Comparison of ENCODE assay signal across 11 cellular contexts in the genomic region with DNA sequence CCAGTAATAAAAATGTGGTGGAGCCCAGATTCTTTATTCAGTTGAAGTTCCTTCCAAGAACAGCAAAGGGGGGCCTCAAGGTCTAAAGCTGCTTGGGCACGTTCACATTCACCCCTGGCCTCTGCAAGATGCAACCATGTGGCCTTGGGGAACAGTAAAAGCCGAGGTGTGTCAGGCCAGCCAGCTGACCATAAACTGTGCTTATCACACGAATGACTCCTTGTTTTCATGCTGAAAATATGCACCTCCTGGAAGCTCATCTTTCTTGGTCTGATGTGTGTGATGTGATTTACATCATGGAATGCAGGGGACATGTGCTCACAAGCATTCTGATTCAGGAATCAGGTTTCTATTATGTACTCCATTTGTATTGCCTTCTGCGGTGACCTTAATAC.
DNase-seq lines count a peak whose midpoint lies in the region; ATAC-seq, FAIRE-seq and TF ChIP-seq lines count a peak whose summit lies in the region.
"Had no signal": no experiment of that assay in that cellular context is flagged by ENCODE, and none has a peak within 500 bp of the region (broad histone marks: within the 10 kb centered on the region; RNA-seq: fewer than 3 reads in every experiment).

No MANE protein-coding gene starts in this region.

- H3K27me3 ChIP-seq in HepG2 (ENCODE audit: control insufficient read depth in 1 of 2, insufficient read depth in 2 of 2, low read length in 2 of 2) (no peaks in the 10 kb centered on the region), right lobe of liver (no peaks in the 10 kb centered on the region)
- H3K27me3 ChIP-seq: thyroid gland had no signal

- BruUV-seq in HepG2 (replicated peaks; lab: Mats Ljungman, UMichigan), result no TSS peak

- TF ChIP-seq POLR2A in HepG2 (IDR thresholded peaks at IDR 0.05; ENCODE audit: insufficient read depth in 1 of 2, low read depth in 2 of 2, low read length in 2 of 2) (no peak), right lobe of liver (IDR thresholded peaks at IDR 0.05) (no peak)

- peak overlapping the region; percentile 43 for H3K4me3 Mint-ChIP-seq in memory B cell
- H3K4me3 Mint-ChIP-seq in activated T-cell treated with anti-CD3 and anti-CD28 coated beads, Interleukin-2, amount 50 U/mL, for 24 hours, result no peak overlapping the region

- no peak overlapping the region for H3K4me3 ChIP-seq in HepG2 (replicated peaks in 1 of 3; ENCODE audit: insufficient read depth in 1 of 3, low read depth in 2 of 3, low read length in 3 of 3)
- no peak overlapping the region for H3K4me3 ChIP-seq in right lobe of liver
- H3K4me3 ChIP-seq in astrocyte of the cerebellum (ENCODE audit: low read depth, low read length), result no peak overlapping the region
- H3K4me3 ChIP-seq: thyroid gland had no signal

- H3K27ac Mint-ChIP-seq in memory B cell, result peak overlapping the region; percentile 87
- no peak overlapping the region for H3K27ac Mint-ChIP-seq in activated T-cell treated with anti-CD3 and anti-CD28 coated beads, Interleukin-2, amount 50 U/mL, for 24 hours

- H3K4me2 ChIP-seq in HepG2 (ENCODE audit: low read depth, low read length), result no peak overlapping the region

- no peaks in the 10 kb centered on the region for H3K79me2 ChIP-seq in HepG2 (ENCODE audit: insufficient read depth, low read length)

- CTCF ChIA-PET in HepG2 (lab: Yijun Ruan, JAX; ENCODE audit: low intra/inter-chr PET ratio, low total read pairs), result no interaction called here

- H3K4me1 ChIP-seq in HepG2 (ENCODE audit: insufficient read depth, low read length), result peaks cover 82% of the 10 kb centered on the region
- peaks cover 0 to 42% (median 13%) of the 10 kb centered on the region in 4 donors for H3K4me1 ChIP-seq in right lobe of liver

- H3K27ac ChIP-seq in HepG2 (ENCODE audit: extremely low read length, insufficient read depth, low read length) (peak overlapping the region; percentile 45), right lobe of liver (no peak overlapping the region)
- H3K27ac ChIP-seq: thyroid gland had no signal

- 86% methylated on average over 4 of the region's 4 CpGs for WGBS in HepG2 (ENCODE audit: low lambda C conversion rate)
- 60% methylated on average over 2 of the region's 4 CpGs for WGBS in right lobe of liver (ENCODE audit: insufficient coverage, low coverage, low lambda C conversion rate, missing lambda C conversion rate)

- FAIRE-seq in HepG2 (lab: Jason Lieb, UNC), result no peak
- no peak for FAIRE-seq in D721Med (lab: Jason Lieb, UNC)

- H3K36me3 ChIP-seq in HepG2 (replicated peaks in 1 of 2; ENCODE audit: control insufficient read depth in 1 of 2, insufficient read depth in 2 of 2, low read length in 2 of 2) (no peaks in the 10 kb centered on the region), right lobe of liver (no peaks in the 10 kb centered on the region)
- H3K36me3 ChIP-seq: thyroid gland had no signal

- TF ChIP-seq CTCF in HepG2 (CRISPR knock-in tag; IDR thresholded peaks at IDR 0.05) (no peak), right lobe of liver (IDR thresholded peaks at IDR 0.05) (no peak), astrocyte of the cerebellum (IDR thresholded peaks at IDR 0.05; ENCODE audit: low read depth, low read length, missing control alignments) (no peak), D721Med (IDR thresholded peaks at IDR 0.05; ENCODE audit: insufficient read depth, missing control alignments) (no peak)

- intact Hi-C loops in HepG2 (cut with micrococcal nuclease; ENCODE audit: unreplicated experiment), result no loop called here
- intact Hi-C loops in right lobe of liver (cut with DNase I), result no loop called here

- no peaks in the 10 kb centered on the region for H3K36me3 Mint-ChIP-seq in memory B cell
- H3K36me3 Mint-ChIP-seq in activated T-cell treated with anti-CD3 and anti-CD28 coated beads, Interleukin-2, amount 50 U/mL, for 24 hours (ENCODE audit: low read depth), result no peaks in the 10 kb centered on the region

- peaks cover 58% of the 10 kb centered on the region for H3K4me1 Mint-ChIP-seq in memory B cell
- no peaks in the 10 kb centered on the region for H3K4me1 Mint-ChIP-seq in activated T-cell treated with anti-CD3 and anti-CD28 coated beads, Interleukin-2, amount 50 U/mL, for 24 hours (ENCODE audit: low read depth)

- in situ Hi-C loops in HepG2 (cut with HindIII; ENCODE audit: extremely low pct_ligation_motif_present, low pct_unique_long_range_greater_than_20kb), result no loop called here
- in situ Hi-C loops in astrocyte of the cerebellum (cut with HindIII; ENCODE audit: low sequenced_read_pairs), result no loop called here

- no peaks in the 10 kb centered on the region for H4K20me1 ChIP-seq in HepG2 (ENCODE audit: insufficient read depth, low read length)

- ATAC-seq in HepG2 (no peak), right lobe of liver (no peak), memory B cell (ENCODE audit: low read depth) (no peak), HG02798 (IDR thresholded peaks at IDR 0.05; ENCODE audit: poor library complexity, unreplicated experiment) (no peak)

- DNase-seq in HepG2 (ENCODE audit: low spot score) (peak; percentile 62), right lobe of liver (no peak), astrocyte of the cerebellum (ENCODE audit: low read depth) (peak; percentile 71), memory B cell (ENCODE audit: low spot score in 2 of 2) (no peak), D721Med (ENCODE audit: insufficient read length, low spot score) (no peak), COR-L47 (lab: John Stamatoyannopoulos, UW) (no peak)
- no peak for DNase-seq in activated T-cell treated with anti-CD3 and anti-CD28 coated beads, Interleukin-2, amount 50 U/mL, for 24 hours
- DNase-seq: activated naive CD4-positive, alpha-beta T cell treated with Interleukin-2 at 50 U/mL for 16 hours; AML-193; thyroid gland had no signal

- no peak overlapping the region for H2AFZ ChIP-seq in HepG2 (ENCODE audit: low read length)

- H3K9ac ChIP-seq in HepG2 (ENCODE audit: insufficient read depth, low read depth, low read length), result no peak overlapping the region

- TF ChIP-seq EP300 in HepG2 (IDR thresholded peaks at IDR 0.05; ENCODE audit: low read depth in 2 of 2, low read length in 2 of 2), result no peak
- no peak for TF ChIP-seq EP300 in HepG2 (CRISPR knock-in tag; IDR thresholded peaks at IDR 0.05; ENCODE audit: borderline replicate concordance)

- no peaks in the 10 kb centered on the region for H3K27me3 Mint-ChIP-seq in memory B cell
- peaks cover 3% of the 10 kb centered on the region for H3K27me3 Mint-ChIP-seq in activated T-cell treated with anti-CD3 and anti-CD28 coated beads, Interleukin-2, amount 50 U/mL, for 24 hours

- POLR2A ChIA-PET in HepG2 (lab: Yijun Ruan, JAX), result no interaction called here

- no peaks in the 10 kb centered on the region for H3K9me3 Mint-ChIP-seq in memory B cell
- H3K9me3 Mint-ChIP-seq in activated T-cell treated with anti-CD3 and anti-CD28 coated beads, Interleukin-2, amount 50 U/mL, for 24 hours, result no peaks in the 10 kb centered on the region

- TF ChIP-seq RAD21 in HepG2 (CRISPR knock-in tag; IDR thresholded peaks at IDR 0.05), result no peak

- H3K9me3 ChIP-seq in HepG2 (ENCODE audit: low read length) (no peaks in the 10 kb centered on the region), right lobe of liver (no peaks in the 10 kb centered on the region)
- H3K9me3 ChIP-seq: thyroid gland had no signal

TF ChIP-seq in HepG2, 621 proteins besides CTCF, POLR2A, EP300 and RAD21:
- TF ChIP-seq ZMYM4 (CRISPR knock-in tag; IDR thresholded peaks at IDR 0.05), result peak; percentile 26; the same call in 1 of the 2 replicates
- TF ChIP-seq JUN (CRISPR knock-in tag; IDR thresholded peaks at IDR 0.05), result no peak
- TF ChIP-seq ZNF33B (CRISPR knock-in tag; IDR thresholded peaks at IDR 0.05), result no peak
- TF ChIP-seq ZBTB33 (CRISPR knock-in tag; IDR thresholded peaks at IDR 0.05), result no peak
- TF ChIP-seq GLI4 (CRISPR knock-in tag; IDR thresholded peaks at IDR 0.05; ENCODE audit: borderline replicate concordance), result no peak
- TF ChIP-seq NFE2L2 (IDR thresholded peaks at IDR 0.05; ENCODE audit: low read length), result no peak
- 0 out of 2 replicates have a peak, but pooled peaks have one; percentile 13 for TF ChIP-seq FOSL2 (CRISPR knock-in tag; IDR thresholded peaks at IDR 0.05)
- no peak for TF ChIP-seq ZSCAN31 (CRISPR knock-in tag; IDR thresholded peaks at IDR 0.05; ENCODE audit: low read depth)
- no peak for TF ChIP-seq KLF6 (CRISPR knock-in tag; IDR thresholded peaks at IDR 0.05)
- no peak for TF ChIP-seq ZNF670 (CRISPR knock-in tag; IDR thresholded peaks at IDR 0.05; ENCODE audit: borderline replicate concordance)
- no peak for TF ChIP-seq ZBTB21 (CRISPR knock-in tag; IDR thresholded peaks at IDR 0.05)
TF ChIP-seq in HepG2: peak in this region for 2.

Comparison
In these comparisons a context has a peak if more than half of its experiments do, and no peak if none do; other contexts are left out.
1. DNase-seq: peak in HepG2 (single experiment) and astrocyte of the cerebellum (single experiment); none in right lobe of liver (0 of 3), memory B cell (0 of 2), D721Med (single experiment), COR-L47 (single experiment) and activated T-cell treated with anti-CD3 and anti-CD28 coated beads, Interleukin-2, amount 50 U/mL, for 24 hours (single experiment).